Comparison of ENCODE assay signal across 1 cellular context in the genomic region with DNA sequence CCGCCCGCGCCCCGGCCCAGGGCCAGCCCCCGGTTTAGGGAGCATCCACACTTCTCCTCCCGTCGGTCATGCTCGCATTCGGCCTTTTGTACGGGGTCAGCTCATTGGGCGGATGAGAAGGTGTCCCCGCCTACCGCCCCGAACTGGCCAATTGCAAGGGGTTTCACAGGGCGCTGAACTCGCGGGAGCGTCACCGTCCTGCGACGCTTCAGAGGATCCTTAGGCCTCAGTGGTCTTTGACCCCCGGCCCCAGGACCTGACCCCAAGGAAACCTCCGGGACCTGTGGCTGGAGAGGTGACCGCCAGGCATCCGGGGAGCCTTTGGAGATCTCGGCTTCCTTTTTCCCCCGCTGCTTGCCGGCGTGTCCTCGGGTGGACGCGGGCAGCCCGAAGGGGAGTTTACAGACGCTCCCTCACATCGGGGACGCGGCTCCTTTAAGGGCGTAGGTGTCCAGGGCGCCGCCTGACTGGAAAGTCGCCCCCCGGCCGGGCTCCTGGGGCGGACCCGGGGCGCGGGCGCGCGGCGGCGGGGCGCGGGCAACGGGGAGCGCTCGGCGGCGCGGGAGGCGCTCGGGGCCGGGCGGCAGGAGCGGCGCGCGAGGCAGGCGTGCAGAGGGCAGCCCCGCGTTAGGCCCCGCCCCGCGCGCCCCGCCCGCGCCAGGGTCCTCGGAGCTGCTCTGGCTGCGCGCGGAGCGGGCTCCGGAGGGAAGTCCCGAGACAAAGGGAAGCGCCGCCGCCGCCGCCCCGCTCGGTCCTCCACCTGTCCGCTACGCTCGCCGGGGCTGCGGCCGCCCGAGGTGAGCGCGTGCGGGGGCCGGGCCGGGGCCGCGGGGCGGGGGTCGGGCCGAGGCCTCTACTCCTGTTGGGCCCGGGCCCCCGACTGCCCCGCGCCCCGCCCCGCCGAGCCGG.
TF ChIP-seq lines count a peak whose summit lies in the region.

Gene UBE2I, plus strand, starts transcription at position 660 of the 909 bp plus-strand sequence. CDS start 4,395 bp downstream, outside the sequence.

TF ChIP-seq in HEK293, 187 proteins besides CTCF, POLR2A, EP300 and RAD21 (continued from another document):
- TF ChIP-seq REST (tag by site-specific recombination; IDR thresholded peaks at IDR 0.05): no peak
- TF ChIP-seq SETDB1 (IDR thresholded peaks at IDR 0.05; ENCODE audit: insufficient read length, low read length): no peak
- TF ChIP-seq ZNF514 (tag by site-specific recombination; IDR thresholded peaks at IDR 0.05): no peak
- peak; percentile 65 for TF ChIP-seq KLF1 (tag by site-specific recombination; IDR thresholded peaks at IDR 0.05)
- TF ChIP-seq, protein P1, sequence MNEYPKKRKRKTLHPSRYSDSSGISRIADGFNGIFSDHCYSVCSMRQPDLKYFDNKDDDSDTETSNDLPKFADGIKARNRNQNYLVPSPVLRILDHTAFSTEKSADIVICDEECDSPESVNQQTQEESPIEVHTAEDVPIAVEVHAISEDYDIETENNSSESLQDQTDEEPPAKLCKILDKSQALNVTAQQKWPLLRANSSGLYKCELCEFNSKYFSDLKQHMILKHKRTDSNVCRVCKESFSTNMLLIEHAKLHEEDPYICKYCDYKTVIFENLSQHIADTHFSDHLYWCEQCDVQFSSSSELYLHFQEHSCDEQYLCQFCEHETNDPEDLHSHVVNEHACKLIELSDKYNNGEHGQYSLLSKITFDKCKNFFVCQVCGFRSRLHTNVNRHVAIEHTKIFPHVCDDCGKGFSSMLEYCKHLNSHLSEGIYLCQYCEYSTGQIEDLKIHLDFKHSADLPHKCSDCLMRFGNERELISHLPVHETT (tag by site-specific recombination; IDR thresholded peaks at IDR 0.05): peak; percentile 99
